Comparison of ENCODE assay signal across 1 cellular context in genomic region chr10:11448545-11449244, GRCh38.
TF ChIP-seq lines count a peak whose summit lies in the region.

No MANE protein-coding gene starts in this region.

TF ChIP-seq in HepG2, 621 proteins besides CTCF, POLR2A, EP300 and RAD21 (continued from another document):
- TF ChIP-seq ZNF646 (CRISPR knock-in tag; IDR thresholded peaks at IDR 0.05) (no peak), JARID2 (CRISPR knock-in tag; IDR thresholded peaks at IDR 0.05; ENCODE audit: insufficient replicate concordance) (no peak), MZF1 (CRISPR knock-in tag; IDR thresholded peaks at IDR 0.05; ENCODE audit: borderline replicate concordance) (no peak), ZNF7 (CRISPR knock-in tag; IDR thresholded peaks at IDR 0.05) (no peak), SMYD3 (CRISPR knock-in tag; IDR thresholded peaks at IDR 0.05) (no peak), EED (CRISPR knock-in tag; IDR thresholded peaks at IDR 0.05) (no peak), ZFP90 (CRISPR knock-in tag; IDR thresholded peaks at IDR 0.05; ENCODE audit: borderline replicate concordance) (no peak), NR2F1 (CRISPR knock-in tag; IDR thresholded peaks at IDR 0.05) (no peak), FOXC1 (CRISPR knock-in tag; IDR thresholded peaks at IDR 0.05; ENCODE audit: borderline replicate concordance) (no peak)
- TF ChIP-seq, protein P1, sequence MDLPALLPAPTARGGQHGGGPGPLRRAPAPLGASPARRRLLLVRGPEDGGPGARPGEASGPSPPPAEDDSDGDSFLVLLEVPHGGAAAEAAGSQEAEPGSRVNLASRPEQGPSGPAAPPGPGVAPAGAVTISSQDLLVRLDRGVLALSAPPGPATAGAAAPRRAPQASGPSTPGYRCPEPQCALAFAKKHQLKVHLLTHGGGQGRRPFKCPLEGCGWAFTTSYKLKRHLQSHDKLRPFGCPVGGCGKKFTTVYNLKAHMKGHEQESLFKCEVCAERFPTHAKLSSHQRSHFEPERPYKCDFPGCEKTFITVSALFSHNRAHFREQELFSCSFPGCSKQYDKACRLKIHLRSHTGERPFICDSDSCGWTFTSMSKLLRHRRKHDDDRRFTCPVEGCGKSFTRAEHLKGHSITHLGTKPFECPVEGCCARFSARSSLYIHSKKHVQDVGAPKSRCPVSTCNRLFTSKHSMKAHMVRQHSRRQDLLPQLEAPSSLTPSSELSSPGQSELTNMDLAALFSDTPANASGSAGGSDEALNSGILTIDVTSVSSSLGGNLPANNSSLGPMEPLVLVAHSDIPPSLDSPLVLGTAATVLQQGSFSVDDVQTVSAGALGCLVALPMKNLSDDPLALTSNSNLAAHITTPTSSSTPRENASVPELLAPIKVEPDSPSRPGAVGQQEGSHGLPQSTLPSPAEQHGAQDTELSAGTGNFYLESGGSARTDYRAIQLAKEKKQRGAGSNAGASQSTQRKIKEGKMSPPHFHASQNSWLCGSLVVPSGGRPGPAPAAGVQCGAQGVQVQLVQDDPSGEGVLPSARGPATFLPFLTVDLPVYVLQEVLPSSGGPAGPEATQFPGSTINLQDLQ (CRISPR knock-in tag; IDR thresholded peaks at IDR 0.05), result no peak
- TF ChIP-seq, protein P2, sequence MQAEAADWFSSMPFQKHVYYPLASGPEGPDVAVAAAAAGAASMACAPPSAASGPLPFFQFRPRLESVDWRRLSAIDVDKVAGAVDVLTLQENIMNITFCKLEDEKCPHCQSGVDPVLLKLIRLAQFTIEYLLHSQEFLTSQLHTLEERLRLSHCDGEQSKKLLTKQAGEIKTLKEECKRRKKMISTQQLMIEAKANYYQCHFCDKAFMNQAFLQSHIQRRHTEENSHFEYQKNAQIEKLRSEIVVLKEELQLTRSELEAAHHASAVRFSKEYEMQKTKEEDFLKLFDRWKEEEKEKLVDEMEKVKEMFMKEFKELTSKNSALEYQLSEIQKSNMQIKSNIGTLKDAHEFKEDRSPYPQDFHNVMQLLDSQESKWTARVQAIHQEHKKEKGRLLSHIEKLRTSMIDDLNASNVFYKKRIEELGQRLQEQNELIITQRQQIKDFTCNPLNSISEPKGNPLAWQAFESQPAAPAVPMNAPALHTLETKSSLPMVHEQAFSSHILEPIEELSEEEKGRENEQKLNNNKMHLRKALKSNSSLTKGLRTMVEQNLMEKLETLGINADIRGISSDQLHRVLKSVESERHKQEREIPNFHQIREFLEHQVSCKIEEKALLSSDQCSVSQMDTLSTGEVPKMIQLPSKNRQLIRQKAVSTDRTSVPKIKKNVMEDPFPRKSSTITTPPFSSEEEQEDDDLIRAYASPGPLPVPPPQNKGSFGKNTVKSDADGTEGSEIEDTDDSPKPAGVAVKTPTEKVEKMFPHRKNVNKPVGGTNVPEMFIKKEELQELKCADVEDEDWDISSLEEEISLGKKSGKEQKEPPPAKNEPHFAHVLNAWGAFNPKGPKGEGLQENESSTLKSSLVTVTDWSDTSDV (CRISPR knock-in tag; IDR thresholded peaks at IDR 0.05), result no peak
- TF ChIP-seq, protein P3, sequence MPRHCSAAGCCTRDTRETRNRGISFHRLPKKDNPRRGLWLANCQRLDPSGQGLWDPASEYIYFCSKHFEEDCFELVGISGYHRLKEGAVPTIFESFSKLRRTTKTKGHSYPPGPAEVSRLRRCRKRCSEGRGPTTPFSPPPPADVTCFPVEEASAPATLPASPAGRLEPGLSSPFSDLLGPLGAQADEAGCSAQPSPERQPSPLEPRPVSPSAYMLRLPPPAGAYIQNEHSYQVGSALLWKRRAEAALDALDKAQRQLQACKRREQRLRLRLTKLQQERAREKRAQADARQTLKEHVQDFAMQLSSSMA (CRISPR knock-in tag; IDR thresholded peaks at IDR 0.05), result no peak
TF ChIP-seq in HepG2: peak in this region for 0.
